In genomic region chr4:88653371-88653946, GRCh38 we compare ENCODE assay signal across 13 cellular contexts.
"Had no signal": no experiment of that assay in that cellular context is flagged by ENCODE, and none has a peak within 500 bp of the region (broad histone marks: within the 10 kb centered on the region; RNA-seq: fewer than 3 reads in every experiment).

No MANE protein-coding gene starts in this region.

- H3K4me3 Mint-ChIP-seq: brain, neural progenitor cell had no signal

- ATAC-seq: foreskin keratinocyte, left lobe of liver, pancreas had no signal

- H3K36me3 ChIP-seq: neural progenitor cell had no signal

- H3K4me1 Mint-ChIP-seq: neural progenitor cell had no signal

- H3K4me1 ChIP-seq: neural progenitor cell had no signal

- H3K27me3 Mint-ChIP-seq: brain had no signal

- H3K9me3 Mint-ChIP-seq: brain, neural progenitor cell had no signal

- H3K27ac ChIP-seq: esophagus muscularis mucosa, foreskin keratinocyte, neural progenitor cell, pancreas, stomach, thoracic aorta had no signal

- H2AFZ ChIP-seq: neural progenitor cell had no signal

- H3K27ac Mint-ChIP-seq: neural progenitor cell had no signal

- H3K27me3 ChIP-seq: esophagus muscularis mucosa, foreskin keratinocyte, neural progenitor cell, pancreas, stomach had no signal

- DNase-seq: activated CD4-positive, alpha-beta T cell treated with anti-CD3 and anti-CD28 coated beads, Interleukin-2, amount 50 U/mL, for 4 hours; activated naive CD4-positive, alpha-beta T cell; amygdala; foreskin keratinocyte; head of caudate nucleus; pancreas; stimulated activated CD4-positive, alpha-beta T cell treated with anti-CD3 and anti-CD28 coated beads, Interleukin-2, amount 100 ng/mL, for 48 hours; stomach had no signal

- H3K4me3 ChIP-seq: esophagus muscularis mucosa, neural progenitor cell, pancreas, stomach, thoracic aorta had no signal

- H3K4me2 ChIP-seq: neural progenitor cell had no signal

- H3K9me3 ChIP-seq: esophagus muscularis mucosa, pancreas, stomach, thoracic aorta had no signal
